ENCODE assay signal across 14 cellular contexts in the genomic region with DNA sequence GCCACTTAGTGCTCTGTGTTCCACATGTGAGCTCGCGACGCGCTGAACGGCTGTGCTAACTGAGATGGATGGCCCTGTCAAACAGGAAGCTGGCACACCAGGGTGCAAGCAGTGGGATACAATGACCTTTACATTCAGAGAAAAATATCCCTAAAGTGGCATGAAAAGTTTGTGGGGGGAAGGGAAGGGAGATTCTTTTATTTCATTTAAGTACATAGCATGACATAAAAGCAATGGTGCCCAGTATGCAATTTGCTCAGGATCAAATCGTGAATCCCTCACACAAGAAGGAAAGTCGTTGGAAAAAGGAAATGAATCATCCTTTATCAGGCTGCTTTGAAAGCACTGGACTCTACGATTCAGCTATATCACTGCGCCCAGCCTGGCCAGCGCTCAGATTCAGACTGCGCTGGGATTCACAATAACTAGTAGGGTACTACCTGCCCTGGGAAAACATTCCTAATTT. TPM values are rescaled to one million over a fixed set of nuclear protein-coding genes. Genes with fewer than 3 reads are reported as not detected.
A peak's percentile ranks its signal among the peaks of the same experiment; 100 is the strongest.
DNase-seq lines count a peak whose midpoint lies in the region; ATAC-seq and TF ChIP-seq lines count a peak whose summit lies in the region.
"Had no signal": no experiment of that assay in that cellular context is flagged by ENCODE, and none has a peak within 500 bp of the region (broad histone marks: within the 10 kb centered on the region; RNA-seq: fewer than 3 reads in every experiment).

No MANE protein-coding gene starts in this region.

- no peaks in the 10 kb centered on the region for H3K9me3 ChIP-seq in esophagus muscularis mucosa

- peaks cover 5% of the 10 kb centered on the region for H3K4me1 Mint-ChIP-seq in brain
- H3K4me1 Mint-ChIP-seq in T-cell: no peaks in the 10 kb centered on the region

- H3K4me3 Mint-ChIP-seq in brain (peak overlapping the region in 3 of 5 experiments; percentile 2 to 49 (median 11)), T-cell (no peak overlapping the region)

- CTCF ChIA-PET in T-cell (lab: Charles Lee): no interaction called here

- H3K9me3 Mint-ChIP-seq in brain (no peaks in the 10 kb centered on the region), T-cell (no peaks in the 10 kb centered on the region)

- H3K27ac Mint-ChIP-seq in brain: no peak overlapping the region
- H3K27ac Mint-ChIP-seq in T-cell: no peak overlapping the region

- no peaks in the 10 kb centered on the region for H3K4me1 ChIP-seq in esophagus muscularis mucosa

- intact Hi-C loops in left colon (cut with DNase I, micrococcal nuclease): no loop called here
- intact Hi-C loops in esophagus muscularis mucosa (cut with DNase I): loop anchor here (5.0 kb wide), 1 partner anchor 41 kb away; no protein-coding TSS in a partner anchor

- H3K4me3 ChIP-seq in esophagus muscularis mucosa: no peak overlapping the region
- H3K4me3 ChIP-seq: skin epidermis had no signal

- peak; percentile 13 for ATAC-seq in left colon
- no peak for ATAC-seq in T-cell (replicated peaks in 1 of 4)
- no peak for ATAC-seq in HG03565 (IDR thresholded peaks at IDR 0.05; ENCODE audit: unreplicated experiment)
- ATAC-seq in GM18498 (IDR thresholded peaks at IDR 0.05; ENCODE audit: unreplicated experiment): no peak

- 54% methylated on average over 11 of the region's 11 CpGs for WGBS in esophagus muscularis mucosa

- TF ChIP-seq CTCF in brain (conservative IDR thresholded peaks at IDR 0.05) (no peak), esophagus muscularis mucosa (IDR thresholded peaks at IDR 0.05) (no peak)

- TF ChIP-seq EP300 in esophagus muscularis mucosa (IDR thresholded peaks at IDR 0.05): no peak

- peaks cover 0 to 8% (median 0%) of the 10 kb centered on the region in 4 donors for H3K36me3 ChIP-seq in esophagus muscularis mucosa

- H3K27me3 ChIP-seq in esophagus muscularis mucosa: no peaks in the 10 kb centered on the region
- H3K27me3 ChIP-seq: dorsolateral prefrontal cortex had no signal

- POLR2A ChIA-PET in T-cell (lab: Charles Lee): no interaction called here

- H3K27me3 Mint-ChIP-seq in brain (no peaks in the 10 kb centered on the region), T-cell (peaks cover 19 to 32% of the 10 kb centered on the region in 2 donors)

- no peak overlapping the region for H3K27ac ChIP-seq in esophagus muscularis mucosa (replicated peaks in 1 of 4)
- H3K27ac ChIP-seq: skin epidermis had no signal

- TF ChIP-seq POLR2A in esophagus muscularis mucosa (IDR thresholded peaks at IDR 0.05; ENCODE audit: low read depth): no peak

- H3K36me3 Mint-ChIP-seq in brain (no peaks in the 10 kb centered on the region), T-cell (no peaks in the 10 kb centered on the region)

- DNase-seq in EL (peak; percentile 35), M059J (ENCODE audit: low read depth) (peak; percentile 45), left colon (no peak), esophagus muscularis mucosa (ENCODE audit: extremely low spot score) (no peak), T-cell (no peak)
- DNase-seq: activated CD8-positive, alpha-beta memory T cell treated with anti-CD3 and anti-CD28 coated beads, Interleukin-2, amount 50 U/mL, for 48 hours; dorsolateral prefrontal cortex; NCI-H774; occipital lobe; SHP77 treated with DMSO at 0.1 percent for 48 hours had no signal

RNA-seq across cellular contexts. Expression of a gene that starts 26.0 kb away (rescaled TPM):
- total RNA-seq in M059J (2014; rRNA removed; shearing (Covaris generic)): 7.5 and 7.8 TPM in 2 replicates
- polyA plus RNA-seq in brain (ENCODE audit: insufficient read depth, low read depth, low replicate concordance): 7.2 TPM
- total RNA-seq in left colon (100 to 1,000 TPM; 219 to 240 TPM), esophagus muscularis mucosa (1 to 10 TPM; 2.2 to 6.6 (median 5.0) TPM), T-cell (under 1 TPM; 0.15 to 0.54 (median 0.23) TPM)

Comparison
In these comparisons a context has a peak if more than half of its experiments do, and no peak if none do; other contexts are left out.
1. DNase-seq: peak in EL (single experiment) and M059J (single experiment); none in left colon (0 of 2), esophagus muscularis mucosa (single experiment) and T-cell (0 of 34).
2. H3K4me3 Mint-ChIP-seq: peak in brain (3 of 5); none in T-cell (0 of 3).
3. RNA of a gene that starts 26.0 kb away (total RNA-seq): 219 to 240 TPM in left colon; 7.5 to 7.8 TPM in M059J, 2.2 to 6.6 TPM in esophagus muscularis mucosa and 0.15 to 0.54 TPM in T-cell; every median in the first group is over 10 times any median in the second.